13 cellular contexts compared by ENCODE assay signal in genomic region chr2:220277445-220277960, GRCh38.
DNase-seq lines count a peak whose midpoint lies in the region; ATAC-seq, FAIRE-seq and TF ChIP-seq lines count a peak whose summit lies in the region.
"Had no signal": no experiment of that assay in that cellular context is flagged by ENCODE, and none has a peak within 500 bp of the region (broad histone marks: within the 10 kb centered on the region; RNA-seq: fewer than 3 reads in every experiment).

No MANE protein-coding gene starts in this region.

- TF ChIP-seq EP300 in upper lobe of left lung (IDR thresholded peaks at IDR 0.05) = no peak

- TF ChIP-seq CTCF in mammary epithelial cell (conservative IDR thresholded peaks at IDR 0.05 in 1 of 2, IDR thresholded peaks at IDR 0.05 in 1 of 2; ENCODE audit: extremely low read depth in 1 of 2, insufficient read depth in 1 of 2, low read depth in 1 of 2, low read length in 2 of 2) (no peak), keratinocyte (optimal IDR thresholded peaks at IDR 0.05 in 1 of 3, IDR thresholded peaks at IDR 0.05 in 1 of 3, conservative IDR thresholded peaks at IDR 0.05 in 1 of 3; ENCODE audit: extremely low read depth in 1 of 3, insufficient read depth in 2 of 3, low read length in 3 of 3) (no peak), upper lobe of left lung (IDR thresholded peaks at IDR 0.05) (no peak)

- H3K27me3 ChIP-seq in mammary epithelial cell (ENCODE audit: insufficient read depth, low read length) (no peaks in the 10 kb centered on the region), keratinocyte (ENCODE audit: control insufficient read depth, extremely low read depth, insufficient read depth, low read length) (no peaks in the 10 kb centered on the region), upper lobe of left lung (no peaks in the 10 kb centered on the region)

- H3K4me3 ChIP-seq in mammary epithelial cell (replicated peaks in 1 of 3; ENCODE audit: insufficient read depth in 1 of 3, low read depth in 2 of 3, low read length in 3 of 3) (no peak overlapping the region), keratinocyte (ENCODE audit: control insufficient read depth in 2 of 3, extremely low read depth in 1 of 3, insufficient read depth in 2 of 3, low read depth in 1 of 3, low read length in 3 of 3) (no peak overlapping the region), upper lobe of left lung (no peak overlapping the region)

- H4K20me1 ChIP-seq in mammary epithelial cell (ENCODE audit: insufficient read depth, low read length) = no peaks in the 10 kb centered on the region
- H4K20me1 ChIP-seq in keratinocyte (ENCODE audit: control insufficient read depth, extremely low read depth, insufficient read depth, low read length) = no peaks in the 10 kb centered on the region

- no peaks in the 10 kb centered on the region for H3K9me1 ChIP-seq in keratinocyte (ENCODE audit: control insufficient read depth, extremely low read depth, insufficient read depth, low read length)

- no peak overlapping the region for H3K9ac ChIP-seq in mammary epithelial cell (ENCODE audit: insufficient read depth, low read length)
- no peak overlapping the region for H3K9ac ChIP-seq in keratinocyte (ENCODE audit: control insufficient read depth, extremely low read depth, insufficient read depth, low read length)

- H3K9me3 ChIP-seq in mammary epithelial cell (replicated peaks; ENCODE audit: insufficient read depth, low read length) (no peaks in the 10 kb centered on the region), keratinocyte (ENCODE audit: control insufficient read depth, low read depth, low read length) (no peaks in the 10 kb centered on the region), upper lobe of left lung (no peaks in the 10 kb centered on the region)

- in situ Hi-C loops in mammary epithelial cell (cut with MboI; ENCODE audit: low sequenced_read_pairs in 2 of 2) = no loop called here

- no peaks in the 10 kb centered on the region for H3K79me2 ChIP-seq in mammary epithelial cell (ENCODE audit: insufficient read depth, low read length)
- H3K79me2 ChIP-seq in keratinocyte (ENCODE audit: control insufficient read depth, insufficient read depth, low read length) = no peaks in the 10 kb centered on the region

- 6% methylated on average over 3 of the region's 3 CpGs for WGBS in mammary epithelial cell (ENCODE audit: low coverage, missing lambda C conversion rate)
- WGBS in upper lobe of left lung, 2 donors = 57 to 60% methylated on average over 3 of the region's 3 CpGs

- H3K36me3 ChIP-seq in mammary epithelial cell (ENCODE audit: insufficient read depth, low read length) = no peaks in the 10 kb centered on the region
- no peaks in the 10 kb centered on the region for H3K36me3 ChIP-seq in keratinocyte (ENCODE audit: control insufficient read depth in 2 of 2, extremely low read depth in 1 of 2, insufficient read depth in 2 of 2, low read length in 2 of 2)
- H3K36me3 ChIP-seq in upper lobe of left lung = no peaks in the 10 kb centered on the region

- no peak overlapping the region for H3K4me2 ChIP-seq in mammary epithelial cell (ENCODE audit: insufficient read depth, low read depth, low read length)
- H3K4me2 ChIP-seq in keratinocyte (ENCODE audit: control insufficient read depth, extremely low read depth, insufficient read depth, low read depth, low read length) = no peak overlapping the region

- H3K4me1 ChIP-seq in mammary epithelial cell (ENCODE audit: insufficient read depth, low read length) = peaks cover 51% of the 10 kb centered on the region
- peaks cover 54% of the 10 kb centered on the region for H3K4me1 ChIP-seq in keratinocyte (ENCODE audit: control insufficient read depth, extremely low read depth, insufficient read depth, low read length)
- H3K4me1 ChIP-seq in upper lobe of left lung = peaks cover 0 to 7% (median 0%) of the 10 kb centered on the region in 4 donors

- peak overlapping the region; percentile 93 for H3K27ac ChIP-seq in mammary epithelial cell (ENCODE audit: insufficient read depth, low read depth, low read length)
- H3K27ac ChIP-seq in keratinocyte (ENCODE audit: control insufficient read depth, insufficient read depth, low read length) = peak overlapping the region; percentile 95
- H3K27ac ChIP-seq in upper lobe of left lung = peak overlapping the region in 1 of 4 donors; percentile 12

- H2AFZ ChIP-seq in mammary epithelial cell (ENCODE audit: low read depth, low read length) (peak overlapping the region; percentile 63), keratinocyte (ENCODE audit: control insufficient read depth, low read length) (peak overlapping the region; percentile 47)

- dilution Hi-C loops in mammary epithelial cell (cut with HindIII; ENCODE audit: low sequenced_read_pairs) = no loop called here
- dilution Hi-C loops in keratinocyte (cut with MboI; ENCODE audit: extremely low pct_ligation_motif_present, low sequenced_read_pairs) = no loop called here

- CTCF ChIA-PET in mammary epithelial cell (lab: Charles Lee; ENCODE audit: low non-redundant PET) = no interaction called here

- ATAC-seq in upper lobe of left lung (ENCODE audit: low FRiP score in 2 of 2) (peak; percentile 67 to 76), HG03571 (IDR thresholded peaks at IDR 0.05; ENCODE audit: unreplicated experiment) (no peak)

- intact Hi-C loops in mammary epithelial cell (cut with micrococcal nuclease) = loop anchor here (5.0 to 10.0 kb wide), 2 partner anchors 235 to 543 kb away; no protein-coding TSS in a partner anchor

- FAIRE-seq in keratinocyte (lab: Jason Lieb, UNC) = peak; percentile 89
- FAIRE-seq in GM12892 (lab: Jason Lieb, UNC) = no peak
- FAIRE-seq: A204.1, GM12891 had no signal

- no peak for TF ChIP-seq POLR2A in upper lobe of left lung (IDR thresholded peaks at IDR 0.05)
- TF ChIP-seq POLR2A in GM12892 (IDR thresholded peaks at IDR 0.05; ENCODE audit: low read depth, low read length) = no peak

- DNase-seq in DMS53 (lab: John Stamatoyannopoulos, UW) = peak; percentile 22
- no peak for DNase-seq in DMS53 treated with DMSO at 0.1 percent for 48 hours (lab: John Stamatoyannopoulos, UW; ENCODE audit: unreplicated experiment)
- DNase-seq in mammary epithelial cell = peak; percentile 85
- DNase-seq in keratinocyte (ENCODE audit: low read depth, low spot score) = peak; percentile 56
- DNase-seq in upper lobe of left lung = peak in 1 of 2 donors; percentile 48
- DNase-seq in NCI-H2107 (lab: John Stamatoyannopoulos, UW) = no peak
- no peak for DNase-seq in GM12892 (ENCODE audit: insufficient read length)
- DNase-seq: activated effector memory CD4-positive, alpha-beta T cell treated with Interleukin-2 at 50 U/mL for 16 hours; NCI-H524; nephron progenitor cell had no signal

- no TSS peak for BruUV-seq in mammary epithelial cell (replicated peaks; lab: Mats Ljungman, UMichigan)

Comparison
In these comparisons a context has a peak if more than half of its experiments do, and no peak if none do; other contexts are left out.
1. DNase-seq: peak in DMS53 (single experiment), mammary epithelial cell (single experiment) and keratinocyte (single experiment); none in DMS53 treated with DMSO at 0.1 percent for 48 hours (single experiment), NCI-H2107 (single experiment) and GM12892 (single experiment).